13 cellular contexts compared by ENCODE assay signal in the genomic region with DNA sequence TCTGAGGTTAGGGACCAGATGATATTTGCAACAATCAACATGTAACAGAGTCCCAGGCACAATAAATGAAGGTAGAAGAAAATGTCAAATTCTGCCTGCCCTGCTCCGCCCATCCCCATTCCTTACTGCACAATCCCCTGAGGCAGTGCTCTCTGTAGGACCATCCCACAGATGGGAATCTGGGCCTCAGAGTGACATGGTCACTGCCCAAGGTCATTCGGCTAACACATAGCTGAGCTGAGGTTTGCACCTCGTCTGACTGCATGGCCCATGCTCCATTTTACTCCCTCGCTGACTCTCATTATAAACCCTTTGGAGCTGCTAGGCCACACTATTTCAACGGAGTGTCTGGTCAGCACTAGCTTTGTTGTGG. TPM values are rescaled to one million over a fixed set of nuclear protein-coding genes. Genes with fewer than 3 reads are reported as not detected.
DNase-seq lines count a peak whose midpoint lies in the region; ATAC-seq, FAIRE-seq and TF ChIP-seq lines count a peak whose summit lies in the region.
"Had no signal": no experiment of that assay in that cellular context is flagged by ENCODE, and none has a peak within 500 bp of the region (broad histone marks: within the 10 kb centered on the region; RNA-seq: fewer than 3 reads in every experiment).

No MANE protein-coding gene starts in this region.

- H3K9me3 ChIP-seq in A549, result no peaks in the 10 kb centered on the region
- H3K9me3 ChIP-seq in PC-9 (ENCODE audit: insufficient read depth, low read depth), result no peaks in the 10 kb centered on the region
- H3K9me3 ChIP-seq: prostate gland, thyroid gland had no signal

- H3K36me3 ChIP-seq in PC-9 (ENCODE audit: low read depth), result no peaks in the 10 kb centered on the region
- H3K36me3 ChIP-seq: prostate gland, thyroid gland had no signal

- BruUV-seq in PC-9 (replicated peaks; lab: Mats Ljungman, UMichigan), result no TSS peak

- H4K20me1 ChIP-seq in PC-9 (ENCODE audit: insufficient read depth), result no peaks in the 10 kb centered on the region

- CTCF ChIA-PET in A549 (lab: Yijun Ruan, JAX), result interaction anchor here (1.1 to 39.7 kb wide), 3 partner anchors 5 to 33 kb away, joined by 3 to 1048 read pairs (median 1048); partner anchors contain the start of genes ANKRD2, C10orf62 and HOGA1
- CTCF ChIA-PET in PC-9 (lab: Charles Lee), result no interaction called here

- POLR2A ChIA-PET in A549 (lab: Yijun Ruan, JAX), result no interaction called here
- POLR2A ChIA-PET in PC-9 (lab: Charles Lee; ENCODE audit: unreplicated experiment), result no interaction called here

- H3K27me3 ChIP-seq in PC-9 (ENCODE audit: insufficient read depth, low read depth), result no peaks in the 10 kb centered on the region
- H3K27me3 ChIP-seq: thyroid gland had no signal

- no peak for TF ChIP-seq CTCF in A549 (IDR thresholded peaks at IDR 0.05)
- TF ChIP-seq CTCF in PC-9 (conservative IDR thresholded peaks at IDR 0.05), result no peak

- TF ChIP-seq RAD21 in A549 (conservative IDR thresholded peaks at IDR 0.05 in 1 of 2, IDR thresholded peaks at IDR 0.05 in 1 of 2), result no peak

- H3K9me2 ChIP-seq in PC-9 (ENCODE audit: insufficient read depth), result no peaks in the 10 kb centered on the region

- H2AFZ ChIP-seq in PC-9, result no peak overlapping the region

- WGBS in A549 (ENCODE audit: missing lambda C conversion rate), result 89% methylated on average over 5 of the region's 5 CpGs

- H3K4me3 ChIP-seq in A549 (no peak overlapping the region), PC-9 (no peak overlapping the region)
- H3K4me3 ChIP-seq: prostate gland, thyroid gland had no signal

- no peak for FAIRE-seq in A549 (lab: Jason Lieb, UNC)
- FAIRE-seq: GM19239, HTR-8/SVneo had no signal

- no peaks in the 10 kb centered on the region for H3K79me2 ChIP-seq in PC-9 (ENCODE audit: low read depth)

- no peak for DNase-seq in A549 (ENCODE audit: low read depth in 1 of 2, low spot score in 1 of 2)
- no peak for DNase-seq in left ventricle myocardium superior
- DNase-seq in PC-9, result no peak
- no peak for DNase-seq in NCI-H774 (lab: John Stamatoyannopoulos, UW)
- DNase-seq: activated CD4-positive, CD25-positive, alpha-beta regulatory T cell treated with anti-CD3 and anti-CD28 coated beads, Interleukin-2, amount 50 U/mL, for 72 hours; GF-D8; NCI-H2081; NCI-H526 treated with DMSO at 0.1 percent for 48 hours; T-helper 17 cell; thyroid gland had no signal

- H3K4me2 ChIP-seq in A549, result peak overlapping the region; percentile 77
- no peak overlapping the region for H3K4me2 ChIP-seq in PC-9

- no peak for TF ChIP-seq EP300 in A549 (IDR thresholded peaks at IDR 0.05)

- TF ChIP-seq POLR2A in A549 (IDR thresholded peaks at IDR 0.05; ENCODE audit: low read length), result no peak

- peaks cover 26% of the 10 kb centered on the region for H3K4me1 ChIP-seq in A549
- H3K4me1 ChIP-seq in PC-9 (replicated peaks; ENCODE audit: insufficient read depth), result no peaks in the 10 kb centered on the region
- H3K4me1 ChIP-seq: prostate gland had no signal

- no peaks in the 10 kb centered on the region for H3F3A ChIP-seq in PC-9 (ENCODE audit: insufficient read depth, low read depth)

- intact Hi-C loops in left ventricle myocardium superior (cut with micrococcal nuclease) (no loop called here), PC-9 (cut with micrococcal nuclease; ENCODE audit: unreplicated experiment) (no loop called here)

- ATAC-seq in A549 (no peak), left ventricle myocardium superior (peak; percentile 3)
- ATAC-seq: T-helper 17 cell had no signal

- H3K27ac ChIP-seq in A549 (peak overlapping the region; percentile 75 to 80; a peak in 4 of 6 replicates), PC-9 (no peak overlapping the region)
- H3K27ac ChIP-seq: prostate gland, thyroid gland had no signal

TF ChIP-seq in A549, 52 proteins besides CTCF, POLR2A, EP300 and RAD21:
- no peak for TF ChIP-seq CEBPB (IDR thresholded peaks at IDR 0.05)
- TF ChIP-seq, protein P1, sequence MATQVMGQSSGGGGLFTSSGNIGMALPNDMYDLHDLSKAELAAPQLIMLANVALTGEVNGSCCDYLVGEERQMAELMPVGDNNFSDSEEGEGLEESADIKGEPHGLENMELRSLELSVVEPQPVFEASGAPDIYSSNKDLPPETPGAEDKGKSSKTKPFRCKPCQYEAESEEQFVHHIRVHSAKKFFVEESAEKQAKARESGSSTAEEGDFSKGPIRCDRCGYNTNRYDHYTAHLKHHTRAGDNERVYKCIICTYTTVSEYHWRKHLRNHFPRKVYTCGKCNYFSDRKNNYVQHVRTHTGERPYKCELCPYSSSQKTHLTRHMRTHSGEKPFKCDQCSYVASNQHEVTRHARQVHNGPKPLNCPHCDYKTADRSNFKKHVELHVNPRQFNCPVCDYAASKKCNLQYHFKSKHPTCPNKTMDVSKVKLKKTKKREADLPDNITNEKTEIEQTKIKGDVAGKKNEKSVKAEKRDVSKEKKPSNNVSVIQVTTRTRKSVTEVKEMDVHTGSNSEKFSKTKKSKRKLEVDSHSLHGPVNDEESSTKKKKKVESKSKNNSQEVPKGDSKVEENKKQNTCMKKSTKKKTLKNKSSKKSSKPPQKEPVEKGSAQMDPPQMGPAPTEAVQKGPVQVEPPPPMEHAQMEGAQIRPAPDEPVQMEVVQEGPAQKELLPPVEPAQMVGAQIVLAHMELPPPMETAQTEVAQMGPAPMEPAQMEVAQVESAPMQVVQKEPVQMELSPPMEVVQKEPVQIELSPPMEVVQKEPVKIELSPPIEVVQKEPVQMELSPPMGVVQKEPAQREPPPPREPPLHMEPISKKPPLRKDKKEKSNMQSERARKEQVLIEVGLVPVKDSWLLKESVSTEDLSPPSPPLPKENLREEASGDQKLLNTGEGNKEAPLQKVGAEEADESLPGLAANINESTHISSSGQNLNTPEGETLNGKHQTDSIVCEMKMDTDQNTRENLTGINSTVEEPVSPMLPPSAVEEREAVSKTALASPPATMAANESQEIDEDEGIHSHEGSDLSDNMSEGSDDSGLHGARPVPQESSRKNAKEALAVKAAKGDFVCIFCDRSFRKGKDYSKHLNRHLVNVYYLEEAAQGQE (IDR thresholded peaks at IDR 0.05), result no peak
- TF ChIP-seq KDM5A (IDR thresholded peaks at IDR 0.05), result no peak
- TF ChIP-seq MYC (IDR thresholded peaks at IDR 0.05; ENCODE audit: borderline replicate concordance, low read length), result no peak
- no peak for TF ChIP-seq HOXA7 (CRISPR knock-in tag; IDR thresholded peaks at IDR 0.05)
- TF ChIP-seq HDAC2 (IDR thresholded peaks at IDR 0.05), result no peak
- TF ChIP-seq HEYL (CRISPR knock-in tag; IDR thresholded peaks at IDR 0.05), result no peak
- no peak for TF ChIP-seq ZNF302 (CRISPR knock-in tag; IDR thresholded peaks at IDR 0.05)
- TF ChIP-seq POLR2AphosphoS2 (conservative IDR thresholded peaks at IDR 0.05; ENCODE audit: low read length), result no peak
- TF ChIP-seq HOXB5 (CRISPR knock-in tag; IDR thresholded peaks at IDR 0.05), result no peak

RNA-seq across cellular contexts. Expression of gene HOGA1, which starts 1.2 kb away (rescaled TPM):
- 2.0 TPM in 2 replicates for polyA plus RNA-seq in A549 (2011; rRNA removed)
- 2.0 and 2.8 TPM in 2 replicates for polyA plus RNA-seq in A549 (2012; cell fraction: cytosol; rRNA removed)
- 3.5 and 3.6 TPM in 2 replicates for polyA plus RNA-seq in A549 (2012; cell fraction: nucleus; rRNA removed)
- polyA plus RNA-seq in A549 (2017; fragmentation: RNase III; extraction: RNeasy Plus Mini Kit Qiagen cat#74134 plus additional on column Dnase treatment), result 3.1 to 3.5 TPM (median 3.1 TPM) in 3 replicates
- polyA minus RNA-seq in A549 (2011; rRNA and poly(A)+ RNA removed), result 1.4 and 2.5 TPM in 2 replicates
- 11.9 TPM for total RNA-seq in left ventricle myocardium superior
- total RNA-seq in PC-9 (2021), result 3.4 and 4.4 TPM in 2 replicates
- total RNA-seq: T-helper 17 cell had no signal

RNA-seq across cellular contexts. Expression of gene C10orf62, which starts 4.1 kb away (rescaled TPM):
- polyA plus RNA-seq in A549 (2011; rRNA removed), result 0.12 TPM in 1 of 2 replicates, not detected in the other
- polyA plus RNA-seq in A549 (2012; cell fraction: cytosol; rRNA removed), result 0.07 and 0.09 TPM in 2 replicates
- 0.53 and 0.73 TPM in 2 replicates for polyA plus RNA-seq in A549 (2012; cell fraction: nucleus; rRNA removed)
- 0.10 TPM in 1 of 3 replicates, not detected in the others for polyA plus RNA-seq in A549 (2017; fragmentation: RNase III; extraction: RNeasy Plus Mini Kit Qiagen cat#74134 plus additional on column Dnase treatment)
- 0.73 and 0.91 TPM in 2 replicates for polyA minus RNA-seq in A549 (2011; rRNA and poly(A)+ RNA removed)
- 0.35 TPM for total RNA-seq in left ventricle myocardium superior
- total RNA-seq in PC-9 (2021), result 0.45 and 0.59 TPM in 2 replicates
- total RNA-seq: T-helper 17 cell had no signal

RNA-seq across cellular contexts. Expression of gene ANKRD2, which starts 12.8 kb away (rescaled TPM):
- polyA plus RNA-seq in A549 (2011; rRNA removed) (0.90 and 1.5 TPM in 2 replicates), A549 (2017; fragmentation: RNase III; extraction: RNeasy Plus Mini Kit Qiagen cat#74134 plus additional on column Dnase treatment) (4.7 to 8.4 TPM (median 5.8 TPM) in 3 replicates)
- 12.2 and 12.7 TPM in 2 replicates for polyA plus RNA-seq in A549 (2012; cell fraction: cytosol; rRNA removed)
- polyA plus RNA-seq in A549 (2012; cell fraction: nucleus; rRNA removed), result 13.6 and 13.9 TPM in 2 replicates
- polyA minus RNA-seq in A549 (2011; rRNA and poly(A)+ RNA removed), result 0.45 and 1.4 TPM in 2 replicates
- total RNA-seq in left ventricle myocardium superior (318 TPM), PC-9 (2021) (5.5 and 8.4 TPM in 2 replicates)
- total RNA-seq: T-helper 17 cell, thyroid gland had no signal

RNA-seq across cellular contexts. Expression of gene MORN4, which starts 47.9 kb away (rescaled TPM):
- polyA plus RNA-seq in A549 (2011; rRNA removed), result 13.8 and 14.2 TPM in 2 replicates
- 9.7 and 10.4 TPM in 2 replicates for polyA plus RNA-seq in A549 (2012; cell fraction: cytosol; rRNA removed)
- 2.9 and 3.4 TPM in 2 replicates for polyA plus RNA-seq in A549 (2012; cell fraction: nucleus; rRNA removed)
- 8.3 to 10.9 TPM (median 8.9 TPM) in 3 replicates for polyA plus RNA-seq in A549 (2017; fragmentation: RNase III; extraction: RNeasy Plus Mini Kit Qiagen cat#74134 plus additional on column Dnase treatment)
- polyA minus RNA-seq in A549 (2011; rRNA and poly(A)+ RNA removed), result 3.2 and 4.2 TPM in 2 replicates
- 8.7 TPM for total RNA-seq in left ventricle myocardium superior
- 10.0 and 10.6 TPM in 2 replicates for total RNA-seq in PC-9 (2021)

RNA-seq across cellular contexts. Expression of gene PI4K2A, which starts 55.0 kb away (rescaled TPM):
- polyA plus RNA-seq in A549 (2011; rRNA removed) (16.6 and 18.8 TPM in 2 replicates), A549 (2017; fragmentation: RNase III; extraction: RNeasy Plus Mini Kit Qiagen cat#74134 plus additional on column Dnase treatment) (14.1 to 16.6 TPM (median 14.8 TPM) in 3 replicates)
- 13.1 and 17.7 TPM in 2 replicates for polyA plus RNA-seq in A549 (2012; cell fraction: cytosol; rRNA removed)
- 14.8 and 17.7 TPM in 2 replicates for polyA plus RNA-seq in A549 (2012; cell fraction: nucleus; rRNA removed)
- 11.3 and 11.5 TPM in 2 replicates for polyA minus RNA-seq in A549 (2011; rRNA and poly(A)+ RNA removed)
- total RNA-seq in left ventricle myocardium superior (10.2 TPM), PC-9 (2021) (16.0 and 20.3 TPM in 2 replicates)

Comparison
In these comparisons a context has a peak if more than half of its experiments do, and no peak if none do; other contexts are left out.
1. RNA of gene ANKRD2, which starts 12.8 kb away (total RNA-seq): 318 TPM in left ventricle myocardium superior (single experiment); 5.5 to 8.4 TPM in PC-9; every median in the first group is over 10 times any median in the second.